Comparison of ENCODE assay signal across 18 cellular contexts in genomic region chr18:57214976-57215375, GRCh38.
DNase-seq lines count a peak whose midpoint lies in the region; ATAC-seq, FAIRE-seq and TF ChIP-seq lines count a peak whose summit lies in the region.
"Had no signal": no experiment of that assay in that cellular context is flagged by ENCODE, and none has a peak within 500 bp of the region (broad histone marks: within the 10 kb centered on the region; RNA-seq: fewer than 3 reads in every experiment).

No MANE protein-coding gene starts in this region.

- H3K27ac ChIP-seq in mammary epithelial cell (ENCODE audit: insufficient read depth, low read depth, low read length) (no peak overlapping the region), breast epithelium (no peak overlapping the region), GM23248 (no peak overlapping the region)
- H3K27ac ChIP-seq: BLaER1 treated with 17β-estradiol and CSF1 and Interleukin-3, amounts not matched to agents 10 nM and 100 nM had no signal

- H2AFZ ChIP-seq in mammary epithelial cell (ENCODE audit: low read depth, low read length) (no peak overlapping the region), GM23248 (no peak overlapping the region)
- H2AFZ ChIP-seq: GM23338 had no signal

- 96% methylated on average over 3 of the region's 3 CpGs for WGBS in mammary epithelial cell (ENCODE audit: low coverage, missing lambda C conversion rate)
- WGBS in GM23248 (ENCODE audit: low coverage in 1 of 2, low lambda C conversion rate in 2 of 2, missing lambda C conversion rate in 2 of 2), 2 experiments = 91 to 100% methylated on average over 3 of the region's 3 CpGs

- intact Hi-C loops in mammary epithelial cell (cut with micrococcal nuclease) = no loop called here
- intact Hi-C loops in breast epithelium (cut with DNase I; ENCODE audit: low total_unique reads) = loop anchor here (10.0 kb wide), 1 partner anchor 1920 kb away; the partner anchor contains the start of gene SEC11C

- H3K4me3 ChIP-seq in mammary epithelial cell (replicated peaks in 1 of 3; ENCODE audit: insufficient read depth in 1 of 3, low read depth in 2 of 3, low read length in 3 of 3) = no peak overlapping the region
- no peak overlapping the region for H3K4me3 ChIP-seq in breast epithelium
- H3K4me3 ChIP-seq in bronchial epithelial cell (ENCODE audit: low read depth, low read length) = no peak overlapping the region
- no peak overlapping the region for H3K4me3 ChIP-seq in GM23248
- H3K4me3 ChIP-seq: BLaER1 treated with 17β-estradiol and CSF1 and Interleukin-3, amounts not matched to agents 10 nM and 100 nM; GM12878; GM23338 had no signal

- H3K36me3 ChIP-seq in mammary epithelial cell (ENCODE audit: insufficient read depth, low read length) (no peaks in the 10 kb centered on the region), breast epithelium (no peaks in the 10 kb centered on the region), bronchial epithelial cell (ENCODE audit: control insufficient read depth, insufficient read depth, low read length) (no peaks in the 10 kb centered on the region), GM23248 (ENCODE audit: low read depth) (no peaks in the 10 kb centered on the region)
- H3K36me3 ChIP-seq: BLaER1 treated with 17β-estradiol and CSF1 and Interleukin-3, amounts not matched to agents 10 nM and 100 nM had no signal

- no TSS peak for BruUV-seq in mammary epithelial cell (replicated peaks; lab: Mats Ljungman, UMichigan)

- FAIRE-seq in bronchial epithelial cell (lab: Jason Lieb, UNC) = no peak
- FAIRE-seq: GM12878, H54 had no signal

- peak; percentile 10 for DNase-seq in mammary epithelial cell
- DNase-seq in breast epithelium (ENCODE audit: low spot score in 2 of 2) = no peak
- peak; percentile 33 for DNase-seq in bronchial epithelial cell (ENCODE audit: low read depth)
- peak; percentile 48 for DNase-seq in kidney glomerular epithelial cell (lab: John Stamatoyannopoulos, UW)
- no peak for DNase-seq in NCI-H748 treated with DMSO at 0.1 percent for 48 hours (lab: John Stamatoyannopoulos, UW)
- DNase-seq in DMS79 (lab: John Stamatoyannopoulos, UW) = no peak
- DNase-seq in GM23248 = no peak
- DNase-seq: 8988T; Calu3; CD8-positive, alpha-beta T cell; DND-41; EL; HCEC 1CT had no signal

- TF ChIP-seq POLR2A in breast epithelium (IDR thresholded peaks at IDR 0.05) (no peak), GM18505 (IDR thresholded peaks at IDR 0.05; ENCODE audit: borderline replicate concordance, extremely low read depth, insufficient read depth, insufficient read length) (no peak)

- H3K9ac ChIP-seq in mammary epithelial cell (ENCODE audit: insufficient read depth, low read length) (no peak overlapping the region), GM23248 (no peak overlapping the region)
- H3K9ac ChIP-seq: BLaER1 treated with 17β-estradiol and CSF1 and Interleukin-3, amounts not matched to agents 10 nM and 100 nM had no signal

- H3K9me2 ChIP-seq in GM23248 (ENCODE audit: insufficient read depth) = no peaks in the 10 kb centered on the region

- H3K4me2 ChIP-seq in mammary epithelial cell (ENCODE audit: insufficient read depth, low read depth, low read length) (no peak overlapping the region), GM23248 (ENCODE audit: unreplicated experiment) (no peak overlapping the region)
- H3K4me2 ChIP-seq: BLaER1 treated with 17β-estradiol and CSF1 and Interleukin-3, amounts not matched to agents 10 nM and 100 nM; GM23338 had no signal

- H3K4me1 ChIP-seq in mammary epithelial cell (ENCODE audit: insufficient read depth, low read length) (peaks cover 18% of the 10 kb centered on the region), breast epithelium (no peaks in the 10 kb centered on the region), GM23248 (ENCODE audit: insufficient read depth) (peaks cover 12% of the 10 kb centered on the region)
- H3K4me1 ChIP-seq: BLaER1 treated with 17β-estradiol and CSF1 and Interleukin-3, amounts not matched to agents 10 nM and 100 nM had no signal

- dilution Hi-C loops in mammary epithelial cell (cut with HindIII; ENCODE audit: low sequenced_read_pairs) = no loop called here

- H3K9me3 ChIP-seq in mammary epithelial cell (replicated peaks; ENCODE audit: insufficient read depth, low read length) (no peaks in the 10 kb centered on the region), breast epithelium (no peaks in the 10 kb centered on the region), GM23248 (ENCODE audit: low read depth) (no peaks in the 10 kb centered on the region)
- H3K9me3 ChIP-seq: BLaER1 treated with 17β-estradiol and CSF1 and Interleukin-3, amounts not matched to agents 10 nM and 100 nM had no signal

- no peak for TF ChIP-seq CTCF in mammary epithelial cell (conservative IDR thresholded peaks at IDR 0.05 in 1 of 2, IDR thresholded peaks at IDR 0.05 in 1 of 2; ENCODE audit: extremely low read depth in 1 of 2, insufficient read depth in 1 of 2, low read depth in 1 of 2, low read length in 2 of 2)
- TF ChIP-seq CTCF in breast epithelium (IDR thresholded peaks at IDR 0.05) = no peak
- TF ChIP-seq CTCF in bronchial epithelial cell (IDR thresholded peaks at IDR 0.05; ENCODE audit: insufficient read depth, low read length, severe bottlenecking) = no peak

- H3K79me2 ChIP-seq in mammary epithelial cell (ENCODE audit: insufficient read depth, low read length) (no peaks in the 10 kb centered on the region), GM23248 (ENCODE audit: insufficient read depth) (no peaks in the 10 kb centered on the region)

- in situ Hi-C loops in mammary epithelial cell (cut with MboI; ENCODE audit: low sequenced_read_pairs in 2 of 2) (no loop called here), GM23248 (cut with MboI) (no loop called here)

- CTCF ChIA-PET in mammary epithelial cell (lab: Charles Lee; ENCODE audit: low non-redundant PET) = no interaction called here

- H3F3A ChIP-seq in GM23248 (ENCODE audit: insufficient read depth) = no peaks in the 10 kb centered on the region

- H3K27me3 ChIP-seq in mammary epithelial cell (ENCODE audit: insufficient read depth, low read length) (no peaks in the 10 kb centered on the region), breast epithelium (no peaks in the 10 kb centered on the region), bronchial epithelial cell (ENCODE audit: control insufficient read depth, insufficient read depth, low read length) (no peaks in the 10 kb centered on the region), GM23248 (replicated peaks; ENCODE audit: insufficient read depth) (no peaks in the 10 kb centered on the region; the same call in 1 of the 2 replicates)
- H3K27me3 ChIP-seq: BLaER1 treated with 17β-estradiol and CSF1 and Interleukin-3, amounts not matched to agents 10 nM and 100 nM had no signal

- no peak for ATAC-seq in GM18505 (IDR thresholded peaks at IDR 0.05; ENCODE audit: unreplicated experiment)
- ATAC-seq: CD8-positive, alpha-beta T cell; GM12878; GM23338 had no signal

- H4K20me1 ChIP-seq in mammary epithelial cell (ENCODE audit: insufficient read depth, low read length) (no peaks in the 10 kb centered on the region), GM23248 (ENCODE audit: insufficient read depth) (no peaks in the 10 kb centered on the region)
- H4K20me1 ChIP-seq: BLaER1 treated with 17β-estradiol and CSF1 and Interleukin-3, amounts not matched to agents 10 nM and 100 nM had no signal

Comparison
In these comparisons a context has a peak if more than half of its experiments do, and no peak if none do; other contexts are left out.
1. DNase-seq: peak in mammary epithelial cell (single experiment), bronchial epithelial cell (single experiment) and kidney glomerular epithelial cell (single experiment); none in breast epithelium (0 of 2), NCI-H748 treated with DMSO at 0.1 percent for 48 hours (single experiment), DMS79 (single experiment) and GM23248 (single experiment).